17 cellular contexts compared by ENCODE assay signal in genomic region chr11:96173424-96173823, GRCh38.
A peak's percentile ranks its signal among the peaks of the same experiment; 100 is the strongest.
DNase-seq lines count a peak whose midpoint lies in the region; ATAC-seq lines count a peak whose summit lies in the region.
"Had no signal": no experiment of that assay in that cellular context is flagged by ENCODE, and none has a peak within 500 bp of the region (broad histone marks: within the 10 kb centered on the region; RNA-seq: fewer than 3 reads in every experiment).

No MANE protein-coding gene starts in this region.

- no peaks in the 10 kb centered on the region for H3K9me3 Mint-ChIP-seq in activated naive CD4-positive, alpha-beta T cell treated with anti-CD3 and anti-CD28 coated beads, Interleukin-2, amount 50 U/mL, for 24 hours
- peaks cover 2% of the 10 kb centered on the region for H3K9me3 Mint-ChIP-seq in activated naive CD8-positive, alpha-beta T cell treated with anti-CD3 and anti-CD28 coated beads for 36 hours
- no peaks in the 10 kb centered on the region for H3K9me3 Mint-ChIP-seq in stimulated activated memory B cell treated with anti-CD40 and anti-IgM and Interleukin-4, amounts not matched to agents 10 μg/mL and 1 μg/mL and 100 μg/mL, for 72 hours
- H3K9me3 Mint-ChIP-seq: neural progenitor cell had no signal

- ATAC-seq in stimulated activated memory B cell treated with anti-CD40 and anti-IgM and Interleukin-4, amounts not matched to agents 10 μg/mL and 1 μg/mL and 100 μg/mL, for 72 hours, result no peak

- no peak overlapping the region for H3K27ac ChIP-seq in substantia nigra (ENCODE audit: low read depth, low read length, poor library complexity, severe bottlenecking)
- H3K27ac ChIP-seq: neural progenitor cell, right atrium auricular region, SJCRH30, WERI-Rb-1 had no signal

- peaks cover 93% of the 10 kb centered on the region for H3K4me1 Mint-ChIP-seq in activated naive CD4-positive, alpha-beta T cell treated with anti-CD3 and anti-CD28 coated beads, Interleukin-2, amount 50 U/mL, for 24 hours
- peaks cover 77% of the 10 kb centered on the region for H3K4me1 Mint-ChIP-seq in activated naive CD8-positive, alpha-beta T cell treated with anti-CD3 and anti-CD28 coated beads for 36 hours
- peaks cover 44% of the 10 kb centered on the region for H3K4me1 Mint-ChIP-seq in stimulated activated memory B cell treated with anti-CD40 and anti-IgM and Interleukin-4, amounts not matched to agents 10 μg/mL and 1 μg/mL and 100 μg/mL, for 72 hours

- peak overlapping the region; percentile 63 for H3K27ac Mint-ChIP-seq in activated naive CD4-positive, alpha-beta T cell treated with anti-CD3 and anti-CD28 coated beads, Interleukin-2, amount 50 U/mL, for 24 hours
- H3K27ac Mint-ChIP-seq in activated naive CD8-positive, alpha-beta T cell treated with anti-CD3 and anti-CD28 coated beads for 36 hours, result peak overlapping the region; percentile 76
- peak overlapping the region; percentile 44 for H3K27ac Mint-ChIP-seq in stimulated activated memory B cell treated with anti-CD40 and anti-IgM and Interleukin-4, amounts not matched to agents 10 μg/mL and 1 μg/mL and 100 μg/mL, for 72 hours
- H3K27ac Mint-ChIP-seq: neural progenitor cell, type B pancreatic cell had no signal

- DNase-seq in activated naive CD4-positive, alpha-beta T cell (lab: John Stamatoyannopoulos, UW), result no peak
- DNase-seq in MV-4-11 (lab: John Stamatoyannopoulos, UW) (peak; percentile 59), NCI-H187 treated with DMSO at 0.1 percent for 48 hours (lab: John Stamatoyannopoulos, UW) (no peak), substantia nigra (lab: John Stamatoyannopoulos, UW) (no peak), cerebellar cortex (ENCODE audit: low spot score) (no peak)
- DNase-seq in activated naive CD8-positive, alpha-beta T cell treated with anti-CD3 and anti-CD28 coated beads for 36 hours, result no peak
- DNase-seq: NCI-H1105 treated with DMSO at 0.1 percent for 48 hours; NCI-H2227 treated with DMSO at 0.1 percent for 48 hours; NK-92 treated with Interleukin-12 subunit alpha and Interleukin-12 subunit beta, amount 100 ng/mL, for 24 hours; SJCRH30; stimulated activated CD4-positive, alpha-beta T cell treated with anti-CD3 and anti-CD28 coated beads, Interleukin-1b, Interleukin-23, amount 100 ng/mL, for 48 hours; WERI-Rb-1 had no signal

- H3K4me3 Mint-ChIP-seq in activated naive CD4-positive, alpha-beta T cell treated with anti-CD3 and anti-CD28 coated beads, Interleukin-2, amount 50 U/mL, for 24 hours, result no peak overlapping the region
- no peak overlapping the region for H3K4me3 Mint-ChIP-seq in activated naive CD8-positive, alpha-beta T cell treated with anti-CD3 and anti-CD28 coated beads for 36 hours
- no peak overlapping the region for H3K4me3 Mint-ChIP-seq in stimulated activated memory B cell treated with anti-CD40 and anti-IgM and Interleukin-4, amounts not matched to agents 10 μg/mL and 1 μg/mL and 100 μg/mL, for 72 hours
- H3K4me3 Mint-ChIP-seq: neural progenitor cell, type B pancreatic cell had no signal

- H3K36me3 Mint-ChIP-seq in activated naive CD4-positive, alpha-beta T cell treated with anti-CD3 and anti-CD28 coated beads, Interleukin-2, amount 50 U/mL, for 24 hours, result peaks cover 27% of the 10 kb centered on the region
- peaks cover 55% of the 10 kb centered on the region for H3K36me3 Mint-ChIP-seq in activated naive CD8-positive, alpha-beta T cell treated with anti-CD3 and anti-CD28 coated beads for 36 hours
- H3K36me3 Mint-ChIP-seq in stimulated activated memory B cell treated with anti-CD40 and anti-IgM and Interleukin-4, amounts not matched to agents 10 μg/mL and 1 μg/mL and 100 μg/mL, for 72 hours, result peaks cover 37% of the 10 kb centered on the region

- no peaks in the 10 kb centered on the region for H3K27me3 Mint-ChIP-seq in activated naive CD4-positive, alpha-beta T cell treated with anti-CD3 and anti-CD28 coated beads, Interleukin-2, amount 50 U/mL, for 24 hours
- no peaks in the 10 kb centered on the region for H3K27me3 Mint-ChIP-seq in activated naive CD8-positive, alpha-beta T cell treated with anti-CD3 and anti-CD28 coated beads for 36 hours
- no peaks in the 10 kb centered on the region for H3K27me3 Mint-ChIP-seq in stimulated activated memory B cell treated with anti-CD40 and anti-IgM and Interleukin-4, amounts not matched to agents 10 μg/mL and 1 μg/mL and 100 μg/mL, for 72 hours
- H3K27me3 Mint-ChIP-seq: type B pancreatic cell had no signal
